Comparison of ENCODE assay signal across 20 cellular contexts in genomic region chr2:4020649-4021048, GRCh38.
DNase-seq lines count a peak whose midpoint lies in the region; ATAC-seq, FAIRE-seq and TF ChIP-seq lines count a peak whose summit lies in the region.
"Had no signal": no experiment of that assay in that cellular context is flagged by ENCODE, and none has a peak within 500 bp of the region (broad histone marks: within the 10 kb centered on the region; RNA-seq: fewer than 3 reads in every experiment).

No MANE protein-coding gene starts in this region.

- no peak for FAIRE-seq in HepG2 (lab: Jason Lieb, UNC)
- FAIRE-seq: H54, RCC 7860 had no signal

- no peaks in the 10 kb centered on the region for H4K20me1 ChIP-seq in HepG2 (ENCODE audit: insufficient read depth, low read length)

- CTCF ChIA-PET in HepG2 (lab: Yijun Ruan, JAX; ENCODE audit: low intra/inter-chr PET ratio, low total read pairs) = no interaction called here

- no peak overlapping the region for H2AFZ ChIP-seq in HepG2 (ENCODE audit: low read length)

- TF ChIP-seq RAD21 in HepG2 (CRISPR knock-in tag; IDR thresholded peaks at IDR 0.05) = no peak

- H3K4me1 ChIP-seq in HepG2 (ENCODE audit: insufficient read depth, low read length) = peaks cover 16% of the 10 kb centered on the region
- H3K4me1 ChIP-seq in right lobe of liver = no peaks in the 10 kb centered on the region
- H3K4me1 ChIP-seq in esophagus muscularis mucosa = peaks cover 0 to 10% (median 7%) of the 10 kb centered on the region in 4 donors

- WGBS in HepG2 (ENCODE audit: low lambda C conversion rate) = 36% methylated on average over 10 of the region's 10 CpGs
- 72% methylated on average over 8 of the region's 10 CpGs for WGBS in right lobe of liver (ENCODE audit: insufficient coverage, low coverage, low lambda C conversion rate, missing lambda C conversion rate)
- WGBS in esophagus muscularis mucosa = 53% methylated on average over 10 of the region's 10 CpGs

- BruUV-seq in HepG2 (replicated peaks; lab: Mats Ljungman, UMichigan) = no TSS peak

- peak; percentile 52 for ATAC-seq in HepG2
- no peak for ATAC-seq in right lobe of liver
- ATAC-seq in GM21576 (IDR thresholded peaks at IDR 0.05; ENCODE audit: unreplicated experiment) = no peak

- H3K27ac ChIP-seq in HepG2 (ENCODE audit: extremely low read length, insufficient read depth, low read length) = no peak overlapping the region
- H3K27ac ChIP-seq in right lobe of liver = no peak overlapping the region
- H3K27ac ChIP-seq in esophagus muscularis mucosa (replicated peaks in 1 of 4) = no peak overlapping the region

- intact Hi-C loops in HepG2 (cut with micrococcal nuclease; ENCODE audit: unreplicated experiment) (no loop called here), right lobe of liver (cut with DNase I) (no loop called here), esophagus muscularis mucosa (cut with DNase I) (no loop called here)

- H3K4me2 ChIP-seq in HepG2 (ENCODE audit: low read depth, low read length) = peak overlapping the region; percentile 65
- H3K4me2 ChIP-seq: SK-N-SH had no signal

- peaks cover 24% of the 10 kb centered on the region for H3K9me3 ChIP-seq in HepG2 (ENCODE audit: low read length)
- H3K9me3 ChIP-seq in right lobe of liver = no peaks in the 10 kb centered on the region
- peaks cover 0 to 6% (median 0%) of the 10 kb centered on the region in 4 donors for H3K9me3 ChIP-seq in esophagus muscularis mucosa
- H3K9me3 ChIP-seq: SK-N-SH had no signal

- peaks cover 0 to 4% of the 10 kb centered on the region in 2 experiments; a peak in 2 of 5 replicates for H3K27me3 ChIP-seq in HepG2 (ENCODE audit: control insufficient read depth in 1 of 2, insufficient read depth in 2 of 2, low read length in 2 of 2)
- no peaks in the 10 kb centered on the region for H3K27me3 ChIP-seq in right lobe of liver
- no peaks in the 10 kb centered on the region for H3K27me3 ChIP-seq in esophagus muscularis mucosa

- H3K79me2 ChIP-seq in HepG2 (ENCODE audit: insufficient read depth, low read length) = no peaks in the 10 kb centered on the region

- TF ChIP-seq POLR2A in HepG2 (IDR thresholded peaks at IDR 0.05; ENCODE audit: insufficient read depth in 1 of 2, low read depth in 2 of 2, low read length in 2 of 2) = no peak
- TF ChIP-seq POLR2A in right lobe of liver (IDR thresholded peaks at IDR 0.05) = no peak
- TF ChIP-seq POLR2A in esophagus muscularis mucosa (IDR thresholded peaks at IDR 0.05; ENCODE audit: low read depth) = no peak

- TF ChIP-seq CTCF in HepG2 (CRISPR knock-in tag; IDR thresholded peaks at IDR 0.05) (no peak), right lobe of liver (IDR thresholded peaks at IDR 0.05) (no peak), esophagus muscularis mucosa (IDR thresholded peaks at IDR 0.05) (no peak)

- no peaks in the 10 kb centered on the region for H3K36me3 ChIP-seq in HepG2 (replicated peaks in 1 of 2; ENCODE audit: control insufficient read depth in 1 of 2, insufficient read depth in 2 of 2, low read length in 2 of 2)
- no peaks in the 10 kb centered on the region for H3K36me3 ChIP-seq in right lobe of liver
- no peaks in the 10 kb centered on the region for H3K36me3 ChIP-seq in esophagus muscularis mucosa

- TF ChIP-seq EP300 in HepG2 (IDR thresholded peaks at IDR 0.05; ENCODE audit: low read depth in 2 of 2, low read length in 2 of 2) = no peak
- TF ChIP-seq EP300 in HepG2 (CRISPR knock-in tag; IDR thresholded peaks at IDR 0.05; ENCODE audit: borderline replicate concordance) = no peak
- TF ChIP-seq EP300 in esophagus muscularis mucosa (IDR thresholded peaks at IDR 0.05) = no peak

- in situ Hi-C loops in HepG2 (cut with HindIII; ENCODE audit: extremely low pct_ligation_motif_present, low pct_unique_long_range_greater_than_20kb) = no loop called here

- H3K9ac ChIP-seq in HepG2 (ENCODE audit: insufficient read depth, low read depth, low read length) = no peak overlapping the region
- H3K9ac ChIP-seq: SK-N-SH had no signal

- DNase-seq in HepG2 (ENCODE audit: low spot score) = no peak
- no peak for DNase-seq in right lobe of liver
- DNase-seq in NCI-H345 treated with DMSO at 0.1 percent for 48 hours (lab: John Stamatoyannopoulos, UW; ENCODE audit: unreplicated experiment) = peak; percentile 38
- peak; percentile 81 for DNase-seq in esophagus muscularis mucosa (ENCODE audit: extremely low spot score)
- DNase-seq in mucosa of gallbladder (ENCODE audit: low spot score) = no peak
- no peak for DNase-seq in NAMALWA (ENCODE audit: low spot score)
- DNase-seq: AML-193; C1 segment of cervical spinal cord; Calu3; CD4-positive, alpha-beta memory T cell; Karpas-422; NCI-H1694; NCI-H446; NCI-H526 treated with DMSO at 0.1 percent for 48 hours; SIG-M5; SK-N-SH; SW 1271 had no signal

- POLR2A ChIA-PET in HepG2 (lab: Yijun Ruan, JAX) = no interaction called here

- H3K4me3 ChIP-seq in HepG2 (replicated peaks in 1 of 3; ENCODE audit: insufficient read depth in 1 of 3, low read depth in 2 of 3, low read length in 3 of 3) (peak overlapping the region in 1 of 3 experiments; percentile 29; a peak in 1 of 6 replicates), right lobe of liver (no peak overlapping the region), esophagus muscularis mucosa (no peak overlapping the region)

TF ChIP-seq in HepG2, 621 proteins besides CTCF, POLR2A, EP300 and RAD21:
- TF ChIP-seq HDAC1 (CRISPR knock-in tag; IDR thresholded peaks at IDR 0.05) (no peak), ARID5B (CRISPR knock-in tag; IDR thresholded peaks at IDR 0.05) (0 out of 2 replicates have a peak, but pooled peaks have one; percentile 1), KDM3A (CRISPR knock-in tag; IDR thresholded peaks at IDR 0.05; ENCODE audit: low read depth) (no peak), ZBTB43 (CRISPR knock-in tag; conservative IDR thresholded peaks at IDR 0.05) (no peak), HMGXB4 (CRISPR knock-in tag; IDR thresholded peaks at IDR 0.05; ENCODE audit: borderline replicate concordance in 1 of 2, low read depth in 1 of 2) (0 out of 4 replicates have a peak, but pooled peaks of 1 of the 2 experiments have one; percentile 13)

Comparison
In these comparisons a context has a peak if more than half of its experiments do, and no peak if none do; other contexts are left out.
1. DNase-seq: peak in NCI-H345 treated with DMSO at 0.1 percent for 48 hours (single experiment) and esophagus muscularis mucosa (single experiment); none in HepG2 (single experiment), right lobe of liver (0 of 3), mucosa of gallbladder (single experiment) and NAMALWA (single experiment).